21 cellular contexts compared by ENCODE assay signal in the genomic region with DNA sequence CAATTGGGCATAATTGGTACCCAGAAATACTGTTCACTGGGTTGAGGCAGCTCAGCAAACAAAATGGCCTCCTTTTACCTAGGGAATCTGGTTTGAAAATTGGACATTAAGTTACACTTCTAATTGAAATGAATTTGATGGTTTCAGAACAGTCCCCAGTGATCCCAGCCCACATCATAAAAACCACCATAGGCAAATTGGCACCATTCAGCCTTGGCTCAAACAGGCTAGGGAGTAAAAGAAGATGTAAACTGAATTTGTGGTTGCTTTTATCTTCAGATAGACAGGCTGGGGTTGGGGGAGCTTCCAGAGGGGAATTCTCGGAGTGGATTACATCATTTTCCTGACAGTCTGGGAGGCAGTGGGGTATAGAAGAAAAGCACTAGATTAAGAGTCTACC.
"Had no signal": no experiment of that assay in that cellular context is flagged by ENCODE, and none has a peak within 500 bp of the region (broad histone marks: within the 10 kb centered on the region; RNA-seq: fewer than 3 reads in every experiment).

No MANE protein-coding gene starts in this region.

- H3K9me3 ChIP-seq: esophagus muscularis mucosa, gastrocnemius medialis, left ventricle myocardium inferior, lower lobe of right lung, prostate gland, right lobe of liver, upper lobe of left lung, uterus had no signal

- H3K4me3 ChIP-seq: esophagus muscularis mucosa, gastrocnemius medialis, left ventricle myocardium inferior, lower lobe of right lung, prostate gland, right lobe of liver, tibial artery, upper lobe of left lung, uterus had no signal

- H3K79me2 ChIP-seq: parathyroid adenoma had no signal

- H3K27ac ChIP-seq: epithelial cell of prostate, esophagus muscularis mucosa, gastrocnemius medialis, left ventricle myocardium inferior, lower lobe of right lung, parathyroid adenoma, prostate gland, right lobe of liver, tibial artery, upper lobe of left lung, uterus had no signal

- H2AFZ ChIP-seq: parathyroid adenoma had no signal

- FAIRE-seq: kidney had no signal

- DNase-seq: effector memory CD8-positive, alpha-beta T cell; gastrocnemius medialis; glutamatergic neuron; kidney; left cardiac atrium; left ventricle myocardium inferior; lower lobe of right lung; mesenchymal stem cell; midbrain; right lobe of liver; stimulated activated CD4-positive, alpha-beta T cell treated with anti-CD3 and anti-CD28 coated beads, Interleukin-4, amount 100 ng/mL, for 1 hour; stimulated activated CD8-positive, alpha-beta memory T cell treated with anti-CD3 and anti-CD28 coated beads, Interleukin-4, amount 100 ng/mL, for 48 hours; tibial artery; upper lobe of left lung; uterus had no signal

- H3K4me1 ChIP-seq: esophagus muscularis mucosa, gastrocnemius medialis, left ventricle myocardium inferior, lower lobe of right lung, parathyroid adenoma, prostate gland, right lobe of liver, upper lobe of left lung, uterus had no signal

- H3K36me3 ChIP-seq: esophagus muscularis mucosa, gastrocnemius medialis, left ventricle myocardium inferior, lower lobe of right lung, prostate gland, right lobe of liver, tibial artery, upper lobe of left lung, uterus had no signal

- H3K27me3 ChIP-seq: esophagus muscularis mucosa, gastrocnemius medialis, right lobe of liver, tibial artery, upper lobe of left lung, uterus had no signal

- ATAC-seq: effector memory CD8-positive, alpha-beta T cell; gastrocnemius medialis; left cardiac atrium; lower lobe of right lung; natural killer cell treated with Interleukin-12 subunit alpha and Interleukin-12 subunit beta and Interleukin-15 and Interleukin-18, amount 100 ng/mL, for 72 hours; right lobe of liver; stimulated activated effector memory CD8-positive, alpha-beta T cell treated with anti-CD3 and anti-CD28 coated beads, Interleukin-12 subunit alpha, Interleukin-12 subunit beta, amount 100 ng/mL, for 72 hours had no signal
